ENCODE assay signal across 1 cellular context in the genomic region with DNA sequence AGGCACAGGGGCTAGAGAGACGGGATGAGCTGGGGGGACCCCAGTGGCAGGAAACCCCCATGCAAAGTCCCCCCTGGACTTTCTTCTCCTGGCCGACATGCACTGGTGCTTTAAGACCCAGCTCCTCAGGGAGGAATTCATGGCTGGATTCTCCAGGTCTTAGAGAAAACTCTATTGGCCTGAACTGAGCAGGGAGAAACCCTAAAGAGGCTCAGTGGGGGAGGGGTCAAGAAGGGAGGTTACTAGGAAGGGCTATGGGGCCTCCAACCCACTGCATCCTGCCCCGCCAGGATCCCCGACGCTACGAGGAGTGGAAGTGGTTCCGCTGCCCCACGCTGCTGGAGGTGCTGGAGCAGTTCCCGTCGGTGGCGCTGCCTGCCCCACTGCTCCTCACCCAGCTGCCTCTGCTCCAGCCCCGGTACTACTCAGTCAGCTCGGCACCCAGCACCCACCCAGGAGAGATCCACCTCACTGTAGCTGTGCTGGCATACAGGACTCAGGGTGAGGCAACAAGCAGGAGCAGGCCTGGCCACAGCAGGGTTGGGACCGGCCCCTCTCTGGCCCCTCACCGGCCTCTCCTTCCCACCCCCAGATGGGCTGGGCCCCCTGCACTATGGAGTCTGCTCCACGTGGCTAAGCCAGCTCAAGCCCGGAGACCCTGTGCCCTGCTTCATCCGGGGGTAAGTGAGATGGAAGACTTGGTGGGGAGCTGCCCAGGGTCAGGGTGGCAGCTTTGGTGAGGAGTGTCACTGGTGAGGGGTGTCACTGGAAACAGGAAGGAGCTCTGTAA.
TF ChIP-seq lines count a peak whose summit lies in the region.

No MANE protein-coding gene starts in this region.

TF ChIP-seq in IMR-90, 13 proteins besides CTCF, POLR2A, EP300 and RAD21:
- TF ChIP-seq, protein P1, sequence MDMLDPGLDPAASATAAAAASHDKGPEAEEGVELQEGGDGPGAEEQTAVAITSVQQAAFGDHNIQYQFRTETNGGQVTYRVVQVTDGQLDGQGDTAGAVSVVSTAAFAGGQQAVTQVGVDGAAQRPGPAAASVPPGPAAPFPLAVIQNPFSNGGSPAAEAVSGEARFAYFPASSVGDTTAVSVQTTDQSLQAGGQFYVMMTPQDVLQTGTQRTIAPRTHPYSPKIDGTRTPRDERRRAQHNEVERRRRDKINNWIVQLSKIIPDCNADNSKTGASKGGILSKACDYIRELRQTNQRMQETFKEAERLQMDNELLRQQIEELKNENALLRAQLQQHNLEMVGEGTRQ (IDR thresholded peaks at IDR 0.05; ENCODE audit: low read depth, low read length), result no peak
- TF ChIP-seq NFE2L2 (IDR thresholded peaks at IDR 0.05; ENCODE audit: low read depth, low read length) (no peak), RCOR1 (IDR thresholded peaks at IDR 0.05; ENCODE audit: insufficient replicate concordance, low read length) (no peak), MXI1 (IDR thresholded peaks at IDR 0.05; ENCODE audit: borderline replicate concordance, low read depth, low read length) (no peak), FOS (IDR thresholded peaks at IDR 0.05; ENCODE audit: low read depth, low read length) (no peak), SMC3 (IDR thresholded peaks at IDR 0.05; ENCODE audit: low read depth, low read length) (no peak), CEBPB (IDR thresholded peaks at IDR 0.05; ENCODE audit: low read depth, low read length) (no peak), MAFK (IDR thresholded peaks at IDR 0.05; ENCODE audit: low read depth, low read length) (no peak), MAZ (IDR thresholded peaks at IDR 0.05; ENCODE audit: borderline replicate concordance, low read depth, low read length) (no peak), RFX5 (IDR thresholded peaks at IDR 0.05; ENCODE audit: low read depth, low read length) (no peak), CHD1 (IDR thresholded peaks at IDR 0.05; ENCODE audit: low read depth, low read length) (no peak), BHLHE40 (IDR thresholded peaks at IDR 0.05; ENCODE audit: low read depth, low read length) (no peak)
- TF ChIP-seq, protein P2, sequence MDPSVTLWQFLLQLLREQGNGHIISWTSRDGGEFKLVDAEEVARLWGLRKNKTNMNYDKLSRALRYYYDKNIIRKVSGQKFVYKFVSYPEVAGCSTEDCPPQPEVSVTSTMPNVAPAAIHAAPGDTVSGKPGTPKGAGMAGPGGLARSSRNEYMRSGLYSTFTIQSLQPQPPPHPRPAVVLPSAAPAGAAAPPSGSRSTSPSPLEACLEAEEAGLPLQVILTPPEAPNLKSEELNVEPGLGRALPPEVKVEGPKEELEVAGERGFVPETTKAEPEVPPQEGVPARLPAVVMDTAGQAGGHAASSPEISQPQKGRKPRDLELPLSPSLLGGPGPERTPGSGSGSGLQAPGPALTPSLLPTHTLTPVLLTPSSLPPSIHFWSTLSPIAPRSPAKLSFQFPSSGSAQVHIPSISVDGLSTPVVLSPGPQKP (IDR thresholded peaks at IDR 0.05; ENCODE audit: borderline replicate concordance, low read depth, low read length), result no peak
